18 cellular contexts compared by ENCODE assay signal in genomic region chr5:17232405-17232804, GRCh38.
"Had no signal": no experiment of that assay in that cellular context is flagged by ENCODE, and none has a peak within 500 bp of the region (broad histone marks: within the 10 kb centered on the region; RNA-seq: fewer than 3 reads in every experiment).

No MANE protein-coding gene starts in this region.

- H3K4me1 Mint-ChIP-seq: activated naive CD4-positive, alpha-beta T cell treated with anti-CD3 and anti-CD28 coated beads, Interleukin-2, amount 50 U/mL, for 24 hours; T-helper 17 cell had no signal

- H3K4me3 ChIP-seq: mucosa of descending colon, thoracic aorta had no signal

- H3K27ac ChIP-seq: thoracic aorta had no signal

- H3K36me3 Mint-ChIP-seq: activated naive CD4-positive, alpha-beta T cell treated with anti-CD3 and anti-CD28 coated beads, Interleukin-2, amount 50 U/mL, for 24 hours had no signal

- H3K9me3 Mint-ChIP-seq: activated CD4-positive, alpha-beta T cell treated with anti-CD3 and anti-CD28 coated beads, Interleukin-2, amount 10 ng/mL, durations not matched to agents 7 days and 5 days; activated CD8-positive, alpha-beta T cell treated with anti-CD3 and anti-CD28 coated beads for 36 hours; activated naive CD4-positive, alpha-beta T cell treated with anti-CD3 and anti-CD28 coated beads, Interleukin-2, amount 50 U/mL, for 24 hours; activated T-helper 1 cell treated with anti-CD3 and anti-CD28 coated beads, Interleukin-12 subunit alpha, Interleukin-12 subunit beta, Interleukin-2, Interleukin-4 antibody, amounts not matched to agents 30 ng/mL and 10 ng/mL and 1 ng/mL, durations not matched to agents 14 hours and 24 hours and 36 hours had no signal

- ATAC-seq: activated CD4-positive, CD25-positive, alpha-beta regulatory T cell treated with anti-CD3 and anti-CD28 coated beads, Interleukin-2, amount 50 U/mL, for 24 hours; activated CD8-positive, alpha-beta T cell treated with anti-CD3 and anti-CD28 coated beads for 36 hours; left ventricle myocardium superior; mucosa of descending colon; T-helper 17 cell had no signal

- H3K36me3 ChIP-seq: thoracic aorta had no signal

- H3K27me3 Mint-ChIP-seq: activated CD4-positive, alpha-beta T cell treated with anti-CD3 and anti-CD28 coated beads, Interleukin-2, amount 10 ng/mL, durations not matched to agents 7 days and 5 days; brain had no signal

- H3K4me3 Mint-ChIP-seq: activated CD4-positive, alpha-beta T cell treated with anti-CD3 and anti-CD28 coated beads, Interleukin-2, amount 10 ng/mL, durations not matched to agents 7 days and 5 days; activated CD8-positive, alpha-beta T cell treated with anti-CD3 and anti-CD28 coated beads for 36 hours; activated naive CD4-positive, alpha-beta T cell treated with anti-CD3 and anti-CD28 coated beads, Interleukin-2, amount 50 U/mL, for 24 hours; activated T-helper 1 cell treated with anti-CD3 and anti-CD28 coated beads, Interleukin-12 subunit alpha, Interleukin-12 subunit beta, Interleukin-2, Interleukin-4 antibody, amounts not matched to agents 30 ng/mL and 10 ng/mL and 1 ng/mL, durations not matched to agents 14 hours and 24 hours and 36 hours; T-helper 17 cell had no signal

- H3K27ac Mint-ChIP-seq: activated CD4-positive, alpha-beta T cell treated with anti-CD3 and anti-CD28 coated beads, Interleukin-2, amount 10 ng/mL, durations not matched to agents 7 days and 5 days; activated CD8-positive, alpha-beta T cell treated with anti-CD3 and anti-CD28 coated beads for 36 hours; activated naive CD4-positive, alpha-beta T cell treated with anti-CD3 and anti-CD28 coated beads, Interleukin-2, amount 50 U/mL, for 24 hours; activated T-helper 1 cell treated with anti-CD3 and anti-CD28 coated beads, Interleukin-12 subunit alpha, Interleukin-12 subunit beta, Interleukin-2, Interleukin-4 antibody, amounts not matched to agents 30 ng/mL and 10 ng/mL and 1 ng/mL, durations not matched to agents 14 hours and 24 hours and 36 hours; T-helper 17 cell had no signal

- H3K9me3 ChIP-seq: mucosa of descending colon, thoracic aorta had no signal

- DNase-seq: activated CD4-positive, alpha-beta T cell treated with anti-CD3 and anti-CD28 coated beads, Interleukin-2, amount 10 ng/mL, durations not matched to agents 7 days and 5 days; activated CD8-positive, alpha-beta T cell treated with anti-CD3 and anti-CD28 coated beads for 36 hours; activated gamma-delta T cell; anterior cingulate cortex; effector CD4-positive, alpha-beta T cell; hypothalamus; left ventricle myocardium superior; mucosa of descending colon; occipital lobe; stimulated activated CD4-positive, alpha-beta T cell treated with anti-CD3 and anti-CD28 coated beads, Interleukin-2, amount 100 ng/mL, for 48 hours; stimulated activated naive CD4-positive, alpha-beta T cell treated with Interleukin-2 at 50 U/mL for 16 hours; SW 1271; T-helper 17 cell had no signal
